1 cellular context compared by ENCODE assay signal in genomic region chr22:30720263-30720837, GRCh38.
TF ChIP-seq lines count a peak whose summit lies in the region.

No MANE protein-coding gene starts in this region.

TF ChIP-seq in GM12878, 131 proteins besides CTCF, POLR2A, EP300 and RAD21 (continued from another document):
- TF ChIP-seq IKZF2 (IDR thresholded peaks at IDR 0.05) (peak; percentile 48 to 55; a peak in 2 of 4 replicates), EED (IDR thresholded peaks at IDR 0.05; ENCODE audit: low read depth) (0 out of 2 replicates have a peak, but pooled peaks have one; percentile 18), BCL3 (IDR thresholded peaks at IDR 0.05; ENCODE audit: borderline replicate concordance, insufficient read depth, low read depth, low read length, poor library complexity, severe bottlenecking) (no peak)
